Comparison of ENCODE assay signal across 16 cellular contexts in the genomic region with DNA sequence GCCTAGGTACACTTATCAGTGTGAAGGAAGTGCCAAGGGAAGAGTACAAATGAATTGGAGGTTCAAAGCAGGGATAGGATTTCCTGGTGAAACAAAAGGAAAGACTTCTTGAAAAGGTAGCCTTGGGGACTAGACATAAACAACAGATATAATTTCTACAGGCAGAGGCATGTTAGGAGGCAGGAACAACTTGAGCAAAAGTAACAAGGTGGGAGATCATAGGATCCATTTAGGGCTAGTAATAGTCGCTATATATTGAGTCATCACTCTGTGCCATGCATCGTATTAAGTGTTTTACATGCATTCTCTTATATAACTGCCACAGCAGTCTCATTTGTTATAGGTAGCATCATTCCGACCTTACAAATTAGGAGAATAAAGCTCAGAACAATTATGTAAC.
"Had no signal": no experiment of that assay in that cellular context is flagged by ENCODE, and none has a peak within 500 bp of the region (broad histone marks: within the 10 kb centered on the region; RNA-seq: fewer than 3 reads in every experiment).

No MANE protein-coding gene starts in this region.

- H3K9ac ChIP-seq: parathyroid adenoma had no signal

- H3K4me3 Mint-ChIP-seq: activated CD8-positive, alpha-beta T cell treated with anti-CD3 and anti-CD28 coated beads, Interleukin-2, amount 10 ng/mL, durations not matched to agents 7 days and 5 days; neural crest cell; stimulated activated effector memory CD8-positive, alpha-beta T cell treated with anti-CD3 and anti-CD28 coated beads, Interleukin-12 subunit alpha, Interleukin-12 subunit beta, amount 100 ng/mL, for 72 hours; T-helper 1 cell treated with Interleukin-12 subunit alpha and Interleukin-12 subunit beta and Interleukin-4 antibody, amounts not matched to agents 30 μg/mL and 1 μg/mL, for 36 hours had no signal

- H3K27ac Mint-ChIP-seq: activated CD8-positive, alpha-beta T cell treated with anti-CD3 and anti-CD28 coated beads, Interleukin-2, amount 10 ng/mL, durations not matched to agents 7 days and 5 days; stimulated activated effector memory CD8-positive, alpha-beta T cell treated with anti-CD3 and anti-CD28 coated beads, Interleukin-12 subunit alpha, Interleukin-12 subunit beta, amount 100 ng/mL, for 72 hours; T-helper 1 cell treated with Interleukin-12 subunit alpha and Interleukin-12 subunit beta and Interleukin-4 antibody, amounts not matched to agents 30 μg/mL and 1 μg/mL, for 36 hours had no signal

- H3K4me1 Mint-ChIP-seq: stimulated activated effector memory CD8-positive, alpha-beta T cell treated with anti-CD3 and anti-CD28 coated beads, Interleukin-12 subunit alpha, Interleukin-12 subunit beta, amount 100 ng/mL, for 72 hours had no signal

- H3K27me3 ChIP-seq: adrenal gland, gastrocnemius medialis, thyroid gland, uterus had no signal

- H2AFZ ChIP-seq: parathyroid adenoma had no signal

- H3K36me3 ChIP-seq: adrenal gland, gastrocnemius medialis, heart right ventricle, thyroid gland, uterus had no signal

- DNase-seq: activated CD4-positive, alpha-beta T cell treated with anti-CD3 and anti-CD28 coated beads for 4 hours; activated CD8-positive, alpha-beta T cell treated with anti-CD3 and anti-CD28 coated beads, Interleukin-2, amount 10 ng/mL, durations not matched to agents 7 days and 5 days; activated naive CD4-positive, alpha-beta T cell treated with anti-CD3 and anti-CD28 coated beads, Interleukin-2, amount 50 U/mL, for 16 hours; dorsolateral prefrontal cortex; gastrocnemius medialis; heart right ventricle; kidney; left ventricle myocardium superior; uterus had no signal

- H3K4me1 ChIP-seq: gastrocnemius medialis, parathyroid adenoma, thyroid gland, uterus had no signal

- H3K79me2 ChIP-seq: parathyroid adenoma had no signal

- H3K36me3 Mint-ChIP-seq: stimulated activated effector memory CD8-positive, alpha-beta T cell treated with anti-CD3 and anti-CD28 coated beads, Interleukin-12 subunit alpha, Interleukin-12 subunit beta, amount 100 ng/mL, for 72 hours had no signal

- H3K9me3 ChIP-seq: adrenal gland, gastrocnemius medialis, thyroid gland, uterus had no signal

- H3K4me3 ChIP-seq: adrenal gland, dorsolateral prefrontal cortex, gastrocnemius medialis, heart right ventricle, skin epidermis, thyroid gland, uterus had no signal

- H3K27ac ChIP-seq: adrenal gland, dorsolateral prefrontal cortex, gastrocnemius medialis, heart right ventricle, parathyroid adenoma, skin epidermis, thyroid gland, uterus had no signal

- ATAC-seq: activated CD8-positive, alpha-beta T cell treated with anti-CD3 and anti-CD28 coated beads, Interleukin-2, amount 10 ng/mL, durations not matched to agents 7 days and 5 days; gastrocnemius medialis; heart right ventricle; left ventricle myocardium superior; stimulated activated effector memory CD8-positive, alpha-beta T cell treated with anti-CD3 and anti-CD28 coated beads, Interleukin-12 subunit alpha, Interleukin-12 subunit beta, amount 100 ng/mL, for 72 hours had no signal
